Comparison of ENCODE assay signal across 10 cellular contexts in the genomic region with DNA sequence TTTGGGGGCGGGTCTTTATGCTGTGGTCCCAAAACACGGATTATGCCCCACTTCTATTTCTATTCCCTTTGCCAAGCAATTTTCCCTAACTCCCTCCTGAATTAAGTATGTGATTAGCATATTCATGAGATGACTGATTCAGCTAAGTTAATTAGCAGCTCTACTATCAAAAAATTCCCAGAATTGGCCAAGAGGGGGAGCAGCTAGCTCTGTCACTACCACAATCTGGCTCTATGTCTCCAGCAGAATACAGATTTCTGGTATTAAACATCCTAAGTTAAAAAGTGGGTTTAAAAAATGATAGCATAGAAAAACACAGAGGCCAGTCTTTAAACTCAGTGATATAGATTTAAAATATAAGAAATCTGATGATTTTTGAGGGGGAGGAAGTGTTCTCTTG.
DNase-seq lines count a peak whose midpoint lies in the region; ATAC-seq, FAIRE-seq and TF ChIP-seq lines count a peak whose summit lies in the region.
"Had no signal": no experiment of that assay in that cellular context is flagged by ENCODE, and none has a peak within 500 bp of the region (broad histone marks: within the 10 kb centered on the region; RNA-seq: fewer than 3 reads in every experiment).

No MANE protein-coding gene starts in this region.

- CTCF ChIA-PET in HepG2 (lab: Yijun Ruan, JAX; ENCODE audit: low intra/inter-chr PET ratio, low total read pairs): no interaction called here
- CTCF ChIA-PET in CD8-positive, alpha-beta T cell (lab: Charles Lee): no interaction called here

- H3K27ac Mint-ChIP-seq in CD8-positive, alpha-beta T cell: no peak overlapping the region
- H3K27ac Mint-ChIP-seq: CD4-positive, alpha-beta memory T cell; naive thymus-derived CD8-positive, alpha-beta T cell had no signal

- FAIRE-seq in HepG2 (lab: Jason Lieb, UNC): peak; percentile 50

- H3K9ac ChIP-seq in HepG2 (ENCODE audit: insufficient read depth, low read depth, low read length): no peak overlapping the region

- no peak overlapping the region for H3K4me2 ChIP-seq in HepG2 (ENCODE audit: low read depth, low read length)

- H3K4me1 ChIP-seq in ascending aorta (no peaks in the 10 kb centered on the region), HepG2 (ENCODE audit: insufficient read depth, low read length) (no peaks in the 10 kb centered on the region)
- no peaks in the 10 kb centered on the region for H3K4me1 ChIP-seq in CD8-positive, alpha-beta T cell (ENCODE audit: insufficient read depth, low read length)

- DNase-seq in NCI-H2081 (lab: John Stamatoyannopoulos, UW) (peak; percentile 8 to 31), NCI-H2081 treated with DMSO at 0.1 percent for 48 hours (lab: John Stamatoyannopoulos, UW) (no peak), ascending aorta (ENCODE audit: low spot score in 2 of 2) (no peak), HepG2 (ENCODE audit: low spot score) (no peak), activated gamma-delta T cell (lab: John Stamatoyannopoulos, UW) (no peak)
- no peak for DNase-seq in CD8-positive, alpha-beta T cell

- H3K4me1 Mint-ChIP-seq in CD8-positive, alpha-beta T cell (ENCODE audit: low read depth): no peaks in the 10 kb centered on the region
- H3K4me1 Mint-ChIP-seq: CD4-positive, alpha-beta memory T cell; naive thymus-derived CD8-positive, alpha-beta T cell had no signal

- ATAC-seq in HepG2 (no peak), GM18870 (IDR thresholded peaks at IDR 0.05; ENCODE audit: unreplicated experiment) (no peak)
- no peak for ATAC-seq in CD8-positive, alpha-beta T cell
- ATAC-seq: naive thymus-derived CD8-positive, alpha-beta T cell had no signal

- TF ChIP-seq EP300 in HepG2 (IDR thresholded peaks at IDR 0.05; ENCODE audit: low read depth in 2 of 2, low read length in 2 of 2) (no peak), HepG2 (CRISPR knock-in tag; IDR thresholded peaks at IDR 0.05; ENCODE audit: borderline replicate concordance) (no peak)

- H3K4me3 Mint-ChIP-seq in CD8-positive, alpha-beta T cell: no peak overlapping the region
- H3K4me3 Mint-ChIP-seq: CD4-positive, alpha-beta memory T cell; naive thymus-derived CD8-positive, alpha-beta T cell had no signal

- H3K27me3 ChIP-seq in ascending aorta: no peaks in the 10 kb centered on the region
- no peaks in the 10 kb centered on the region for H3K27me3 ChIP-seq in HepG2 (ENCODE audit: control insufficient read depth in 1 of 2, insufficient read depth in 2 of 2, low read length in 2 of 2)
- H3K27me3 ChIP-seq in CD8-positive, alpha-beta T cell (ENCODE audit: insufficient read depth, low read length): no peaks in the 10 kb centered on the region

- H4K20me1 ChIP-seq in HepG2 (ENCODE audit: insufficient read depth, low read length): no peaks in the 10 kb centered on the region

- WGBS in HepG2 (ENCODE audit: low lambda C conversion rate): 50% methylated on average over 2 of the region's 2 CpGs

- in situ Hi-C loops in HepG2 (cut with HindIII; ENCODE audit: extremely low pct_ligation_motif_present, low pct_unique_long_range_greater_than_20kb): no loop called here

- no peak overlapping the region for H3K27ac ChIP-seq in ascending aorta
- H3K27ac ChIP-seq in HepG2 (ENCODE audit: extremely low read length, insufficient read depth, low read length): no peak overlapping the region
- H3K27ac ChIP-seq in CD8-positive, alpha-beta T cell (ENCODE audit: low read depth, low read length): no peak overlapping the region

- intact Hi-C loops in ascending aorta (cut with DNase I): loop anchor here (2.0 to 5.0 kb wide), 2 partner anchors 82 to 336 kb away; a partner anchor contains a TSS
- intact Hi-C loops in HepG2 (cut with micrococcal nuclease; ENCODE audit: unreplicated experiment): no loop called here
- intact Hi-C loops in CD8-positive, alpha-beta T cell (cut with DNase I, micrococcal nuclease): no loop called here

- H3K79me2 ChIP-seq in HepG2 (ENCODE audit: insufficient read depth, low read length): no peaks in the 10 kb centered on the region

- H3K4me3 ChIP-seq in ascending aorta: no peak overlapping the region
- no peak overlapping the region for H3K4me3 ChIP-seq in HepG2 (replicated peaks in 1 of 3; ENCODE audit: insufficient read depth in 1 of 3, low read depth in 2 of 3, low read length in 3 of 3)
- H3K4me3 ChIP-seq in CD8-positive, alpha-beta T cell (ENCODE audit: low read depth, low read length): no peak overlapping the region

- no peaks in the 10 kb centered on the region for H3K36me3 ChIP-seq in ascending aorta
- H3K36me3 ChIP-seq in HepG2 (replicated peaks in 1 of 2; ENCODE audit: control insufficient read depth in 1 of 2, insufficient read depth in 2 of 2, low read length in 2 of 2): no peaks in the 10 kb centered on the region
- no peaks in the 10 kb centered on the region for H3K36me3 ChIP-seq in CD8-positive, alpha-beta T cell (ENCODE audit: insufficient read depth, low read length)

- H3K9me3 Mint-ChIP-seq in CD8-positive, alpha-beta T cell: no peaks in the 10 kb centered on the region
- H3K9me3 Mint-ChIP-seq: CD4-positive, alpha-beta memory T cell; naive thymus-derived CD8-positive, alpha-beta T cell had no signal

- H3K27me3 Mint-ChIP-seq in CD8-positive, alpha-beta T cell (ENCODE audit: low read depth): no peaks in the 10 kb centered on the region
- H3K27me3 Mint-ChIP-seq: CD4-positive, alpha-beta memory T cell; naive thymus-derived CD8-positive, alpha-beta T cell had no signal

- no peak for TF ChIP-seq RAD21 in HepG2 (CRISPR knock-in tag; IDR thresholded peaks at IDR 0.05)

- POLR2A ChIA-PET in HepG2 (lab: Yijun Ruan, JAX): no interaction called here
- POLR2A ChIA-PET in CD8-positive, alpha-beta T cell (lab: Charles Lee): no interaction called here

- TF ChIP-seq CTCF in LNCAP (IDR thresholded peaks at IDR 0.05) (peak; percentile 48; the same call in 1 of the 2 replicates), ascending aorta (IDR thresholded peaks at IDR 0.05) (peak in 2 of 3 experiments; percentile 55 to 57), HepG2 (CRISPR knock-in tag; IDR thresholded peaks at IDR 0.05) (no peak)
- no peak for TF ChIP-seq CTCF in CD8-positive, alpha-beta T cell (IDR thresholded peaks at IDR 0.05)

- no peaks in the 10 kb centered on the region for H3K9me3 ChIP-seq in ascending aorta
- H3K9me3 ChIP-seq in HepG2 (ENCODE audit: low read length): no peaks in the 10 kb centered on the region
- H3K9me3 ChIP-seq in CD8-positive, alpha-beta T cell (ENCODE audit: low read length): no peaks in the 10 kb centered on the region

- BruUV-seq in HepG2 (replicated peaks; lab: Mats Ljungman, UMichigan): no TSS peak

- no peak for TF ChIP-seq POLR2A in HepG2 (IDR thresholded peaks at IDR 0.05; ENCODE audit: insufficient read depth in 1 of 2, low read depth in 2 of 2, low read length in 2 of 2)

- H3K36me3 Mint-ChIP-seq in CD8-positive, alpha-beta T cell: no peaks in the 10 kb centered on the region
- H3K36me3 Mint-ChIP-seq: CD4-positive, alpha-beta memory T cell; naive thymus-derived CD8-positive, alpha-beta T cell had no signal

- no peak overlapping the region for H2AFZ ChIP-seq in HepG2 (ENCODE audit: low read length)

TF ChIP-seq in HepG2, 621 proteins besides CTCF, POLR2A, EP300 and RAD21:
- TF ChIP-seq GABPB1 (CRISPR knock-in tag; IDR thresholded peaks at IDR 0.05): no peak
- TF ChIP-seq, protein P1, sequence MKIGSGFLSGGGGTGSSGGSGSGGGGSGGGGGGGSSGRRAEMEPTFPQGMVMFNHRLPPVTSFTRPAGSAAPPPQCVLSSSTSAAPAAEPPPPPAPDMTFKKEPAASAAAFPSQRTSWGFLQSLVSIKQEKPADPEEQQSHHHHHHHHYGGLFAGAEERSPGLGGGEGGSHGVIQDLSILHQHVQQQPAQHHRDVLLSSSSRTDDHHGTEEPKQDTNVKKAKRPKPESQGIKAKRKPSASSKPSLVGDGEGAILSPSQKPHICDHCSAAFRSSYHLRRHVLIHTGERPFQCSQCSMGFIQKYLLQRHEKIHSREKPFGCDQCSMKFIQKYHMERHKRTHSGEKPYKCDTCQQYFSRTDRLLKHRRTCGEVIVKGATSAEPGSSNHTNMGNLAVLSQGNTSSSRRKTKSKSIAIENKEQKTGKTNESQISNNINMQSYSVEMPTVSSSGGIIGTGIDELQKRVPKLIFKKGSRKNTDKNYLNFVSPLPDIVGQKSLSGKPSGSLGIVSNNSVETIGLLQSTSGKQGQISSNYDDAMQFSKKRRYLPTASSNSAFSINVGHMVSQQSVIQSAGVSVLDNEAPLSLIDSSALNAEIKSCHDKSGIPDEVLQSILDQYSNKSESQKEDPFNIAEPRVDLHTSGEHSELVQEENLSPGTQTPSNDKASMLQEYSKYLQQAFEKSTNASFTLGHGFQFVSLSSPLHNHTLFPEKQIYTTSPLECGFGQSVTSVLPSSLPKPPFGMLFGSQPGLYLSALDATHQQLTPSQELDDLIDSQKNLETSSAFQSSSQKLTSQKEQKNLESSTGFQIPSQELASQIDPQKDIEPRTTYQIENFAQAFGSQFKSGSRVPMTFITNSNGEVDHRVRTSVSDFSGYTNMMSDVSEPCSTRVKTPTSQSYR (CRISPR knock-in tag; IDR thresholded peaks at IDR 0.05; ENCODE audit: borderline replicate concordance): no peak
- no peak for TF ChIP-seq CCAR2 (optimal IDR thresholded peaks at IDR 0.05; ENCODE audit: low read depth, low read length)
- TF ChIP-seq ZNF383 (CRISPR knock-in tag; IDR thresholded peaks at IDR 0.05; ENCODE audit: borderline replicate concordance): no peak
- TF ChIP-seq ZNF224 (CRISPR knock-in tag; IDR thresholded peaks at IDR 0.05): no peak
- TF ChIP-seq, protein P2, sequence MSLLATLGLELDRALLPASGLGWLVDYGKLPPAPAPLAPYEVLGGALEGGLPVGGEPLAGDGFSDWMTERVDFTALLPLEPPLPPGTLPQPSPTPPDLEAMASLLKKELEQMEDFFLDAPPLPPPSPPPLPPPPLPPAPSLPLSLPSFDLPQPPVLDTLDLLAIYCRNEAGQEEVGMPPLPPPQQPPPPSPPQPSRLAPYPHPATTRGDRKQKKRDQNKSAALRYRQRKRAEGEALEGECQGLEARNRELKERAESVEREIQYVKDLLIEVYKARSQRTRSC (CRISPR knock-in tag; IDR thresholded peaks at IDR 0.05; ENCODE audit: low read depth): no peak
- TF ChIP-seq KLF12 (CRISPR knock-in tag; IDR thresholded peaks at IDR 0.05; ENCODE audit: borderline replicate concordance): no peak
- TF ChIP-seq MTF2 (CRISPR knock-in tag; IDR thresholded peaks at IDR 0.05; ENCODE audit: borderline replicate concordance): no peak
- TF ChIP-seq SP140L (CRISPR knock-in tag; IDR thresholded peaks at IDR 0.05; ENCODE audit: borderline replicate concordance): no peak
- TF ChIP-seq MYNN (CRISPR knock-in tag; IDR thresholded peaks at IDR 0.05; ENCODE audit: low read depth): no peak
- no peak for TF ChIP-seq KLF13 (CRISPR knock-in tag; IDR thresholded peaks at IDR 0.05)

Comparison
In these comparisons a context has a peak if more than half of its experiments do, and no peak if none do; other contexts are left out.
1. DNase-seq: peak in NCI-H2081 (2 of 2); none in NCI-H2081 treated with DMSO at 0.1 percent for 48 hours (single experiment), ascending aorta (0 of 2), HepG2 (single experiment), CD8-positive, alpha-beta T cell (0 of 7) and activated gamma-delta T cell (single experiment).
2. CTCF ChIP-seq: peak in LNCAP (single experiment) and ascending aorta (2 of 3); none in HepG2 (single experiment) and CD8-positive, alpha-beta T cell (single experiment).